ENCODE assay signal across 24 cellular contexts in the genomic region with DNA sequence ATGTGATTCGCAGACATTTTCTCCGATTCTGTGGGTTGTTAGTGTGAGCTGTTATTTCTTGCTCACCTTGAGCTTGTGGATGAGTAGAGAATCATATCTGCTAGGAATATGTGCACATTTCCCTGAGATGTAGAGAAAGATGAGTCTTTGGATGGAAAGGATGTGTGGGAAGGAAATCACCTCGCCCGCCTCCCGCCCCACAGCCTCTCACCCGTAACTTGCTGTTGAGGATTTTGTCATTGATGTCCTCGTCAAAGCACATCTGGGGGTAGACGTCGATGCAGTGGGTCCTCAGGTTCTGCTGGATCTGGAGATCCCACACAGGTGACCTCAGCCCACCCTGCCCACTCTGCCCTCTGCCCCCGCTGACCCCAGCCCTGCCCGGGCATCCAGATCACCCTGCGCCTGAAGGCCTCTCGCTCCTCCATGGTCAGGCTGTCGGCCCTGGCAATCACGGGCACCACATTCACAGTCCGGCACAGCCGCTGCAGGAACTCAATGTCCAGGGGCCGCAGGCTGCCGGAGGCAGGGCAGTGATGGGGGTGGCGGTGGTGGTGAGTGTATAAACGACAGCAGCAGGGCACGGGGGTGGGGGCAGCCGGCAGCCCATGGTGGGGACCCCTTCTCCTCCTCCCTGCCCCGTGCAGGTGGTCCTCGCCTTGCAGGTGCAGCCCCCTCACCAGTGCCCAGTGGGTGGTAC. TPM values are rescaled to one million over a fixed set of nuclear protein-coding genes. Genes with fewer than 3 reads are reported as not detected.
"Had no signal": no experiment of that assay in that cellular context is flagged by ENCODE, and none has a peak within 500 bp of the region (broad histone marks: within the 10 kb centered on the region; RNA-seq: fewer than 3 reads in every experiment).

No MANE protein-coding gene starts in this region.

- H3K4me1 ChIP-seq: SJSA1 had no signal

- DNase-seq: IMR-90, Karpas-422, KG1, MG63, NCI-H1092, NCI-H1105 treated with DMSO at 0.1 percent for 48 hours, NCI-H1417 treated with DMSO at 0.1 percent for 48 hours, NCI-H146, NCI-H1694 treated with DMSO at 0.1 percent for 48 hours, NCI-H1930, NCI-H2081, NCI-H2171, NCI-H226, NCI-H446, NCI-H510A, NCI-H524 treated with DMSO at 0.1 percent for 48 hours, NCI-H69, NCI-H774, Right ventricle myocardium superior, SIG-M5 had no signal

- H3K9me3 ChIP-seq: MG63, SJSA1 had no signal

- H3K4me3 ChIP-seq: MG63, SJSA1, SK-N-MC had no signal

- H3K27me3 ChIP-seq: MG63, SJSA1 had no signal

- H3K27ac ChIP-seq: SJSA1, SK-N-MC had no signal

- H3K36me3 ChIP-seq: MG63, SJSA1 had no signal

- FAIRE-seq: RCC 7860 had no signal

RNA-seq across cellular contexts. Expression of gene SEPTIN12, which starts 4.7 kb away (rescaled TPM):
- total RNA-seq: HT-29, IMR-90, Right ventricle myocardium superior, SJSA1 had no signal

RNA-seq across cellular contexts. Expression of gene SMIM22, which starts 11.8 kb away (rescaled TPM):
- total RNA-seq: IMR-90, Right ventricle myocardium superior, SJSA1 had no signal
